14 cellular contexts compared by ENCODE assay signal in the genomic region with DNA sequence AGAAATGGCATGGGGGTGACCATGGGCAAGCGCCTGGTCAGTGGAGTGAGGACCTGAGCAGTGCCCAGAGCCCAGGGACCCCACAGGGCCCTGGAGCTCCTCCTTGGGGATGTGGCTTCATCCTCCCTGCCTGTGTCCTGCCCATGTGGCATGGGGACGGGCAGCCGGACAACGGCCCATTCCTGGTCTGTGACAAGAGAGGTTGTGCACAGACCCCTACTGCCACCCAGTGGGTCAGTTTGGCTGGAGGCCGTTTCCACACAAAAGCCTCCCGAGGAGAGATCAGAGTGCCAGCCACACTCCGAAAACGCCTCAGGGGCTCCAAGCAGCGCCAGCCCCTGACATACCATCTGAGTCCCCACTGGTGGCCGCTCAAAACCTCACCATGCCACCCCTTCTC. TPM values are rescaled to one million over a fixed set of nuclear protein-coding genes. Genes with fewer than 3 reads are reported as not detected.
DNase-seq lines count a peak whose midpoint lies in the region; ATAC-seq and TF ChIP-seq lines count a peak whose summit lies in the region.
"Had no signal": no experiment of that assay in that cellular context is flagged by ENCODE, and none has a peak within 500 bp of the region (broad histone marks: within the 10 kb centered on the region; RNA-seq: fewer than 3 reads in every experiment).

No MANE protein-coding gene starts in this region.

- ATAC-seq in left lobe of liver, result peak; percentile 6
- ATAC-seq in GM18519 (IDR thresholded peaks at IDR 0.05; ENCODE audit: low FRiP score, unreplicated experiment), result no peak
- no peak for ATAC-seq in left ventricle myocardium superior
- ATAC-seq: activated CD8-positive, alpha-beta T cell treated with anti-CD3 and anti-CD28 coated beads for 36 hours; natural killer cell had no signal

- intact Hi-C loops in adrenal gland (cut with DNase I), result no loop called here
- intact Hi-C loops in left ventricle myocardium superior (cut with micrococcal nuclease), result no loop called here

- DNase-seq in Ammon's horn (ENCODE audit: low spot score) (peak; percentile 15), SK-MEL-5 (ENCODE audit: low read depth, low spot score) (peak; percentile 29), left lobe of liver (ENCODE audit: low spot score) (no peak), adrenal gland (no peak), NK-92 (lab: John Stamatoyannopoulos, UW; ENCODE audit: unreplicated experiment) (no peak), left ventricle myocardium superior (no peak)
- DNase-seq: activated CD8-positive, alpha-beta T cell treated with anti-CD3 and anti-CD28 coated beads for 36 hours; amniotic stem cell; natural killer cell had no signal

- POLR2A ChIA-PET in HEK293 (lab: Yijun Ruan, JAX), result no interaction called here

- no peaks in the 10 kb centered on the region for H3K9me3 ChIP-seq in HEK293 (ENCODE audit: control insufficient read depth, insufficient read depth, low read depth, low read length)
- no peaks in the 10 kb centered on the region for H3K9me3 ChIP-seq in adrenal gland (replicated peaks in 1 of 3)

- TF ChIP-seq POLR2A in adrenal gland (IDR thresholded peaks at IDR 0.05), result no peak

- in situ Hi-C loops in SK-MEL-5 (cut with HindIII; ENCODE audit: low pct_unique_long_range_greater_than_20kb, low sequenced_read_pairs), result no loop called here

- H3K36me3 ChIP-seq in HEK293 (ENCODE audit: control insufficient read depth in 2 of 2, insufficient read depth in 1 of 2, low read length in 2 of 2), result no peaks in the 10 kb centered on the region
- H3K36me3 ChIP-seq in adrenal gland (replicated peaks in 1 of 2), result no peaks in the 10 kb centered on the region
- H3K36me3 ChIP-seq: SJSA1 had no signal

- TF ChIP-seq CTCF in HEK293 (tag by site-specific recombination; IDR thresholded peaks at IDR 0.05) (0 out of 2 replicates have a peak, but pooled peaks have one; percentile 19), adrenal gland (IDR thresholded peaks at IDR 0.05) (no peak)

- H3K4me1 ChIP-seq in HEK293 (ENCODE audit: control insufficient read depth, insufficient read depth, low read length) (no peaks in the 10 kb centered on the region), adrenal gland (replicated peaks in 1 of 2) (no peaks in the 10 kb centered on the region)
- H3K4me1 ChIP-seq: SJSA1 had no signal

- H3K27ac ChIP-seq in HEK293 (ENCODE audit: extremely low read depth, low read depth, low read length), result no peak overlapping the region
- no peak overlapping the region for H3K27ac ChIP-seq in adrenal gland
- H3K27ac ChIP-seq: SJSA1 had no signal

- CTCF ChIA-PET in HEK293 (lab: Yijun Ruan, JAX), result no interaction called here

- no peak overlapping the region for H3K4me3 ChIP-seq in HEK293 (ENCODE audit: low read depth, low read length)
- no peak overlapping the region for H3K4me3 ChIP-seq in adrenal gland
- H3K4me3 ChIP-seq: lung, SJSA1 had no signal

- H3K27me3 ChIP-seq in adrenal gland, result peaks cover 28% of the 10 kb centered on the region

- WGBS in adrenal gland, 4 donors, result 55 to 76% (median 64%) methylated on average over 6 to 10 of the region's 10 CpGs

TF ChIP-seq in HEK293, 187 proteins besides CTCF, POLR2A, EP300 and RAD21:
- TF ChIP-seq ZNF37A (tag by site-specific recombination; IDR thresholded peaks at IDR 0.05) (no peak), FEZF1 (tag by site-specific recombination; IDR thresholded peaks at IDR 0.05) (no peak), ZNF202 (tag by site-specific recombination; IDR thresholded peaks at IDR 0.05; ENCODE audit: borderline replicate concordance) (no peak), ZNF211 (tag by site-specific recombination; IDR thresholded peaks at IDR 0.05; ENCODE audit: low read depth) (no peak), ZNF501 (tag by site-specific recombination; IDR thresholded peaks at IDR 0.05) (no peak), ZFP69B (tag by site-specific recombination; IDR thresholded peaks at IDR 0.05) (no peak), ZNF174 (tag by site-specific recombination; IDR thresholded peaks at IDR 0.05) (no peak), ZNF768 (tag by site-specific recombination; IDR thresholded peaks at IDR 0.05) (no peak), OSR2 (tag by site-specific recombination; IDR thresholded peaks at IDR 0.05) (no peak), ZNF23 (tag by site-specific recombination; IDR thresholded peaks at IDR 0.05; ENCODE audit: borderline replicate concordance) (no peak), HOXD13 (CRISPR knock-in tag; IDR thresholded peaks at IDR 0.05; ENCODE audit: borderline replicate concordance) (no peak), IKZF3 (tag by site-specific recombination; IDR thresholded peaks at IDR 0.05) (no peak), ZNF555 (tag by site-specific recombination; conservative IDR thresholded peaks at IDR 0.05) (no peak), ZNF169 (tag by site-specific recombination; IDR thresholded peaks at IDR 0.05) (no peak), ZNF10 (tag by site-specific recombination; IDR thresholded peaks at IDR 0.05) (no peak)
- TF ChIP-seq, protein P1, sequence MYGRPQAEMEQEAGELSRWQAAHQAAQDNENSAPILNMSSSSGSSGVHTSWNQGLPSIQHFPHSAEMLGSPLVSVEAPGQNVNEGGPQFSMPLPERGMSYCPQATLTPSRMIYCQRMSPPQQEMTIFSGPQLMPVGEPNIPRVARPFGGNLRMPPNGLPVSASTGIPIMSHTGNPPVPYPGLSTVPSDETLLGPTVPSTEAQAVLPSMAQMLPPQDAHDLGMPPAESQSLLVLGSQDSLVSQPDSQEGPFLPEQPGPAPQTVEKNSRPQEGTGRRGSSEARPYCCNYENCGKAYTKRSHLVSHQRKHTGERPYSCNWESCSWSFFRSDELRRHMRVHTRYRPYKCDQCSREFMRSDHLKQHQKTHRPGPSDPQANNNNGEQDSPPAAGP (tag by site-specific recombination; IDR thresholded peaks at IDR 0.05), result no peak
- TF ChIP-seq, protein P2, sequence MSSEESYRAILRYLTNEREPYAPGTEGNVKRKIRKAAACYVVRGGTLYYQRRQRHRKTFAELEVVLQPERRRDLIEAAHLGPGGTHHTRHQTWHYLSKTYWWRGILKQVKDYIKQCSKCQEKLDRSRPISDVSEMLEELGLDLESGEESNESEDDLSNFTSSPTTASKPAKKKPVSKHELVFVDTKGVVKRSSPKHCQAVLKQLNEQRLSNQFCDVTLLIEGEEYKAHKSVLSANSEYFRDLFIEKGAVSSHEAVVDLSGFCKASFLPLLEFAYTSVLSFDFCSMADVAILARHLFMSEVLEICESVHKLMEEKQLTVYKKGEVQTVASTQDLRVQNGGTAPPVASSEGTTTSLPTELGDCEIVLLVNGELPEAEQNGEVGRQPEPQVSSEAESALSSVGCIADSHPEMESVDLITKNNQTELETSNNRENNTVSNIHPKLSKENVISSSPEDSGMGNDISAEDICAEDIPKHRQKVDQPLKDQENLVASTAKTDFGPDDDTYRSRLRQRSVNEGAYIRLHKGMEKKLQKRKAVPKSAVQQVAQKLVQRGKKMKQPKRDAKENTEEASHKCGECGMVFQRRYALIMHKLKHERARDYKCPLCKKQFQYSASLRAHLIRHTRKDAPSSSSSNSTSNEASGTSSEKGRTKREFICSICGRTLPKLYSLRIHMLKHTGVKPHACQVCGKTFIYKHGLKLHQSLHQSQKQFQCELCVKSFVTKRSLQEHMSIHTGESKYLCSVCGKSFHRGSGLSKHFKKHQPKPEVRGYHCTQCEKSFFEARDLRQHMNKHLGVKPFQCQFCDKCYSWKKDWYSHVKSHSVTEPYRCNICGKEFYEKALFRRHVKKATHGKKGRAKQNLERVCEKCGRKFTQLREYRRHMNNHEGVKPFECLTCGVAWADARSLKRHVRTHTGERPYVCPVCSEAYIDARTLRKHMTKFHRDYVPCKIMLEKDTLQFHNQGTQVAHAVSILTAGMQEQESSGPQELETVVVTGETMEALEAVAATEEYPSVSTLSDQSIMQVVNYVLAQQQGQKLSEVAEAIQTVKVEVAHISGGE (tag by site-specific recombination; conservative IDR thresholded peaks at IDR 0.05; ENCODE audit: low read depth), result no peak
TF ChIP-seq in HEK293: peak in this region for 0.

RNA-seq across cellular contexts. Expression of a gene that starts 19.8 kb away (rescaled TPM):
- total RNA-seq in SK-MEL-5 (2014; rRNA removed; shearing (Covaris generic)), result not detected in 2 replicates
- polyA plus RNA-seq in SK-MEL-5 (2015; cell fraction: cytosol; rRNA removed), result not detected in 2 replicates
- not detected in 2 replicates for polyA plus RNA-seq in SK-MEL-5 (2015; cell fraction: nucleus; rRNA removed)
- total RNA-seq in left lobe of liver (not detected), adrenal gland (not detected), left ventricle myocardium superior (not detected)
- not detected for polyA plus RNA-seq in adrenal gland
- total RNA-seq: activated CD8-positive, alpha-beta T cell treated with anti-CD3 and anti-CD28 coated beads for 36 hours; fibroblast of villous mesenchyme; lung; natural killer cell; SJSA1 had no signal
- polyA plus RNA-seq: lung had no signal

RNA-seq across cellular contexts. Expression of a gene that starts 43.6 kb away (rescaled TPM):
- not detected in 2 replicates for total RNA-seq in SK-MEL-5 (2014; rRNA removed; shearing (Covaris generic))
- not detected in 2 replicates for polyA plus RNA-seq in SK-MEL-5 (2015; cell fraction: cytosol; rRNA removed)
- not detected in 2 replicates for polyA plus RNA-seq in SK-MEL-5 (2015; cell fraction: nucleus; rRNA removed)
- total RNA-seq in left lobe of liver, result 0.73 TPM
- not detected for total RNA-seq in adrenal gland
- not detected for polyA plus RNA-seq in adrenal gland
- not detected for total RNA-seq in left ventricle myocardium superior
- total RNA-seq: activated CD8-positive, alpha-beta T cell treated with anti-CD3 and anti-CD28 coated beads for 36 hours; fibroblast of villous mesenchyme; natural killer cell had no signal
- polyA plus RNA-seq: lung had no signal

RNA-seq across cellular contexts. Expression of a gene that starts 49.9 kb away (rescaled TPM):
- total RNA-seq in SK-MEL-5 (2014; rRNA removed; shearing (Covaris generic)), result 0.35 and 0.42 TPM in 2 replicates
- polyA plus RNA-seq in SK-MEL-5 (2015; cell fraction: cytosol; rRNA removed), result 0.92 and 1.4 TPM in 2 replicates
- 28.3 and 30.7 TPM in 2 replicates for polyA plus RNA-seq in SK-MEL-5 (2015; cell fraction: nucleus; rRNA removed)
- total RNA-seq in left lobe of liver (0.10 TPM), adrenal gland (under 1 TPM in 1 of 8 donors, not detected in 7; 0.29 TPM), left ventricle myocardium superior (not detected)
- polyA plus RNA-seq in adrenal gland, result not detected
- total RNA-seq: fibroblast of villous mesenchyme, lung, natural killer cell had no signal

Comparison
In these comparisons a context has a peak if more than half of its experiments do, and no peak if none do; other contexts are left out.
1. DNase-seq: peak in Ammon's horn (single experiment) and SK-MEL-5 (single experiment); none in left lobe of liver (single experiment), adrenal gland (0 of 7), NK-92 (single experiment) and left ventricle myocardium superior (single experiment).